Comparison of ENCODE assay signal across 8 cellular contexts in the genomic region with DNA sequence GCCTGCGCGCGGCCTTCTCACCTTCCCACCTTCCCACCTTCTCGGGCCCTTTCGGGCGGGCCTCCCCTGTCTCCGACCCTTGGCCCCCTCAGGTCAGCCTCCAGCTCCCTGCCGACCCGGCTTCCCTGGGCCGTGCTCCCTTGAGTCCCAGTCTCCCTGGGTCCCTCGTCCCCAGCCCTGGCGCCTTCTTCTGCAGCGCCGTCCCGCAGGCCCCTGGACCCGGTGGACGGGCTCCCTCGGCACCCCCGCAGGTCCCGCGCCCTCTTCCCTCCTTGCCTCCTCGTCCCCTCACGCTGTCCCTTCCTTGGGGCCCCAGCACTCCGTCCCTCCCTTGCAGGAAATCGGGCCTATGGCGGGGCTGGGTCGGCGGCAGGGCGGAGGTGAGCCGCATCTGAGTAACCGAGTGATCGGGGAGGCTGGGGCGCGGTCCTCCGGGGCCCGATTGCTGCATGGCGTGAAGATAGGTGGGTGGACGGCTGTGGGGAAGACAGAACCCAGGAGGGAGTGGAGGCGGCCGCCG. TPM values are rescaled to one million over a fixed set of nuclear protein-coding genes. Genes with fewer than 3 reads are reported as not detected.
DNase-seq lines count a peak whose midpoint lies in the region; ATAC-seq and TF ChIP-seq lines count a peak whose summit lies in the region.

No MANE protein-coding gene starts in this region.

- peak overlapping the region; percentile 97 for H3K27ac Mint-ChIP-seq in MCF 10A (ENCODE audit: low read depth, unreplicated experiment)

- DNase-seq in Daoy (ENCODE audit: low read depth) (peak; percentile 58), SJSA1 (ENCODE audit: low read depth in 1 of 2, low spot score in 2 of 2) (peak in 1 of 2 experiments; percentile 31), MCF 10A (ENCODE audit: unreplicated experiment) (peak; percentile 33), left colon (peak in 1 of 2 donors; percentile 62), kidney glomerular epithelial cell (lab: John Stamatoyannopoulos, UW) (no peak), GDM1 (lab: John Stamatoyannopoulos, UW) (no peak)
- DNase-seq in stimulated activated naive CD4-positive, alpha-beta T cell (lab: John Stamatoyannopoulos, UW): peak in 5 of 6 experiments; percentile 31 to 65 (median 41)

- no peaks in the 10 kb centered on the region for H3K27me3 ChIP-seq in SJSA1 (replicated peaks)

- H3K4me1 Mint-ChIP-seq in MCF 10A (ENCODE audit: insufficient read depth, unreplicated experiment): peaks cover 29% of the 10 kb centered on the region

- CTCF ChIA-PET in MCF 10A (lab: Yijun Ruan, JAX): no interaction called here

- no peak for TF ChIP-seq CTCF in MCF 10A (IDR thresholded peaks at IDR 0.05; ENCODE audit: unreplicated experiment)

- H3K4me3 ChIP-seq in SJSA1: peak overlapping the region; percentile 90

- ATAC-seq in HG02571 (IDR thresholded peaks at IDR 0.05; ENCODE audit: unreplicated experiment) (peak; percentile 4), left colon (peak; percentile 66)

- BruUV-seq in MCF 10A (replicated peaks; lab: Mats Ljungman, UMichigan): no TSS peak

- H3K9me3 Mint-ChIP-seq in MCF 10A (ENCODE audit: unreplicated experiment): no peaks in the 10 kb centered on the region

- H3K4me3 Mint-ChIP-seq in MCF 10A (ENCODE audit: unreplicated experiment): peak overlapping the region; percentile 95

- H3K36me3 Mint-ChIP-seq in MCF 10A (ENCODE audit: insufficient read depth, unreplicated experiment): peaks cover 30% of the 10 kb centered on the region

- peaks cover 17% of the 10 kb centered on the region for H3K4me1 ChIP-seq in SJSA1 (replicated peaks)

- H3K9me3 ChIP-seq in SJSA1 (replicated peaks): no peaks in the 10 kb centered on the region

- H3K27me3 Mint-ChIP-seq in MCF 10A (ENCODE audit: insufficient read depth, unreplicated experiment): no peaks in the 10 kb centered on the region

- H3K27ac ChIP-seq in SJSA1: peak overlapping the region; percentile 78

- peaks cover 58% of the 10 kb centered on the region for H3K36me3 ChIP-seq in SJSA1

- intact Hi-C loops in MCF 10A (cut with micrococcal nuclease) (no loop called here), left colon (cut with DNase I, micrococcal nuclease) (loop anchor here in 1 of 2 donors (10.0 kb wide), 1 partner anchor 275 kb away; the partner anchor contains the start of gene SCAI)

- POLR2A ChIA-PET in MCF 10A (lab: Yijun Ruan, JAX): interaction anchor here (0.5 to 6.7 kb wide), 21 partner anchors 8 to 498 kb away, joined by 3 to 135 read pairs (median 5); partner anchors contain the start of genes ARPC5L, NR6A1, RPL35 and WDR38

RNA-seq across cellular contexts. Expression of gene ARPC5L, which starts 7.6 kb away (rescaled TPM):
- 52.8 and 81.8 TPM in 2 replicates for total RNA-seq in Daoy (2014; rRNA removed; shearing (Covaris generic))
- total RNA-seq in SJSA1 (2014; rRNA removed; shearing (Covaris generic)): 31.5 and 41.3 TPM in 2 replicates
- total RNA-seq in MCF 10A (2022) (72.5 and 84.2 TPM in 2 replicates), left colon (10 to 100 TPM; 43.4 to 51.6 TPM)

RNA-seq across cellular contexts. Expression of gene RPL35, which starts 7.8 kb away (rescaled TPM):
- 4,733 and 5,328 TPM in 2 replicates for total RNA-seq in Daoy (2014; rRNA removed; shearing (Covaris generic))
- total RNA-seq in SJSA1 (2014; rRNA removed; shearing (Covaris generic)): 1,575 and 1,653 TPM in 2 replicates
- total RNA-seq in MCF 10A (2022) (1,966 and 2,009 TPM in 2 replicates), left colon (100 to 1,000 TPM; 771 to 811 TPM)

RNA-seq across cellular contexts. Expression of gene WDR38, which starts 16.3 kb away (rescaled TPM):
- total RNA-seq in Daoy (2014; rRNA removed; shearing (Covaris generic)): 0.12 TPM in 1 of 2 replicates, not detected in the other
- total RNA-seq in SJSA1 (2014; rRNA removed; shearing (Covaris generic)): not detected in 2 replicates
- total RNA-seq in MCF 10A (2022) (not detected in 2 replicates), left colon (not detected)

Comparison
In these comparisons a context has a peak if more than half of its experiments do, and no peak if none do; other contexts are left out.
1. DNase-seq: peak in Daoy (single experiment), MCF 10A (single experiment) and stimulated activated naive CD4-positive, alpha-beta T cell (5 of 6); none in kidney glomerular epithelial cell (single experiment) and GDM1 (single experiment).